In the genomic region with DNA sequence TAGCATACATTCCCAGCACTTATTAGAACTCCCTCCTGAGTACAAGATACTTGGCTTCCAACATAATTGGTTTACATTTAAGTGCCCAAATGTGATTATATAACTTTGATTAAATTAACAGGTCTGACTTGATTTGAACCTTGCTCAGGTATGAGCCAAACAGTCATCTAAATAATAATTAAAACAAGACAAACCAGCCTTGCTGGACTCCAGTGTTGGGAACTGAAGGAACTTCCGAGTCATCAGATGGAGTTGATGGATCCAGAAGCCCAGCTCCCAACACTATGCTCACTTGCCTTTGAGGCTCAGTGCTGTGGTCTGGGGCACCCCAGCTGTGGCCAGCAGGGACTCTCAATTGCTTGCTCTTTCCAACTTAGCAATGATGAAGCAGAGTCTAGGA, we compare ENCODE assay signal across 17 cellular contexts.
"Had no signal": no experiment of that assay in that cellular context is flagged by ENCODE, and none has a peak within 500 bp of the region (broad histone marks: within the 10 kb centered on the region; RNA-seq: fewer than 3 reads in every experiment).

No MANE protein-coding gene starts in this region.

- H3K4me3 ChIP-seq: heart left ventricle, tibial artery had no signal

- H3K27me3 Mint-ChIP-seq: dendritic cell treated with granulocyte-macrophage colony-stimulating factor and Interleukin-4, amounts not matched to agents 40 ng/mL and 50 ng/mL, for 4 days had no signal

- H3K27me3 ChIP-seq: heart left ventricle, neutrophil, tibial artery had no signal

- H3K27ac Mint-ChIP-seq: stimulated activated effector memory CD8-positive, alpha-beta T cell treated with anti-CD3 and anti-CD28 coated beads, Interleukin-12 subunit alpha, Interleukin-12 subunit beta, amount 100 ng/mL, for 72 hours had no signal

- H3K4me1 Mint-ChIP-seq: central memory CD8-positive, alpha-beta T cell; naive thymus-derived CD8-positive, alpha-beta T cell; stimulated activated effector memory CD8-positive, alpha-beta T cell treated with anti-CD3 and anti-CD28 coated beads, Interleukin-12 subunit alpha, Interleukin-12 subunit beta, amount 100 ng/mL, for 72 hours had no signal

- H3K9me3 ChIP-seq: neutrophil had no signal

- DNase-seq: erythroblast; heart left ventricle; hippocampal formation; left colon; left ventricle myocardium superior; mesendoderm; naive thymus-derived CD8-positive, alpha-beta T cell; posterior cingulate gyrus; right cardiac atrium; stimulated activated CD4-positive, alpha-beta T cell treated with anti-CD3 and anti-CD28 coated beads, Interleukin-4, amount 100 ng/mL, for 1 hour; stimulated activated CD8-positive, alpha-beta memory T cell treated with anti-CD3 and anti-CD28 coated beads, Interleukin-4, amount 100 ng/mL, for 48 hours; stimulated activated naive CD8-positive, alpha-beta T cell treated with anti-CD3 and anti-CD28 coated beads, Interleukin-15, Interleukin-2, amounts not matched to agents 100 U/mL and 50 U/mL, for 24 hours; tibial artery had no signal

- H3K36me3 ChIP-seq: heart left ventricle, neutrophil, tibial artery had no signal

- H3K27ac ChIP-seq: heart left ventricle, neutrophil, tibial artery had no signal

- H3K36me3 Mint-ChIP-seq: stimulated activated effector memory CD8-positive, alpha-beta T cell treated with anti-CD3 and anti-CD28 coated beads, Interleukin-12 subunit alpha, Interleukin-12 subunit beta, amount 100 ng/mL, for 72 hours had no signal

- H3K4me3 Mint-ChIP-seq: central memory CD8-positive, alpha-beta T cell; dendritic cell treated with granulocyte-macrophage colony-stimulating factor and Interleukin-4, amounts not matched to agents 40 ng/mL and 50 ng/mL, for 4 days; naive thymus-derived CD8-positive, alpha-beta T cell; stimulated activated effector memory CD8-positive, alpha-beta T cell treated with anti-CD3 and anti-CD28 coated beads, Interleukin-12 subunit alpha, Interleukin-12 subunit beta, amount 100 ng/mL, for 72 hours had no signal
